Comparison of ENCODE assay signal across 29 cellular contexts in the genomic region with DNA sequence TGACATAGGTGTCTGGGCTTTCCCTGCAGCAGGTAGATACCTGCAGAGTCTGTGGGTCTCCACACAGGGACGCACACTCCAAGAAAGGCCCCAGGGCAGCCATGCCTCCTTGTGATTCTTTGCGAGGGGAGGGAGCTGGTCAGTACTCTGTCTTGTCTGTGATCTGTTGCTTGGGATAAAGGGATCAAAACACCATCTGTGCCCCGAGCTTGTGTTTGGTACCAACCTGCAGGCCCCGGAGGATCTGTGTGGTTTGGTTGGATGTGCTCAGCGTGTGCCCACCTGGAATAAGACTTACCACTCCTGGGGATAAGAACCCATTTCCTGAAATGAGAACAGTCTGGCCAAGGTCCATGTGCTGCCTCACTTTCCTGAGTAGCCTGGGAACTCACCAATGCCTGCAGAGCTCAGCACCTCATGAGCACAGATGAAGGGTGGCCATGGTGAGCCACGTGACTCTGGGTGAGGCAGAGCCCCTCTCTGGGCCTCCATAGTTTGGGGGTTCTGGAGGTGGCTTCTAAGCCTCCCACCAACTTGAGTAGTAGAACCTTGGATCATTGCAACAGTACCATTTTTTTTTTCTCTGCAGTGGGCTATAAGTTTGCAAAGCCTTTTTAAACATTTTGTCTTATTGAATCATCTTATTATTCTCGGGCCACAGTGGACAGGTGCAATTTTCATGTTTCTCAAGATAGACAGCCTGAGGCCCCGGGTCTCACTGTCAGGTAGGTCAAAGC.
"Had no signal": no experiment of that assay in that cellular context is flagged by ENCODE, and none has a peak within 500 bp of the region (broad histone marks: within the 10 kb centered on the region; RNA-seq: fewer than 3 reads in every experiment).

No MANE protein-coding gene starts in this region.

- H3K36me3 ChIP-seq: heart left ventricle, lower lobe of right lung, ovary, right atrium auricular region, right lobe of liver, suprapubic skin, thoracic aorta, tibial artery, upper lobe of right lung had no signal

- DNase-seq: heart left ventricle; kidney glomerular epithelial cell; left cardiac atrium; lower lobe of right lung; mammary epithelial cell; mesenchymal stem cell; naive B cell; stimulated activated CD4-positive, alpha-beta T cell treated with anti-CD3 and anti-CD28 coated beads, Interleukin-1b, Interleukin-23, amount 100 ng/mL, for 48 hours; stimulated activated CD4-positive, alpha-beta T cell treated with anti-CD3 and anti-CD28 coated beads, Interleukin-2, amount 100 ng/mL, for 48 hours; stimulated activated CD4-positive, alpha-beta T cell treated with anti-CD3 and anti-CD28 coated beads, Interleukin-4, amount 100 ng/mL, for 4 hours; stimulated activated CD8-positive, alpha-beta memory T cell treated with anti-CD3 and anti-CD28 coated beads, Interleukin-4, amount 100 ng/mL, for 48 hours; stimulated activated naive CD4-positive, alpha-beta T cell treated with Interleukin-2 at 50 U/mL for 16 hours; trophoblast cell; upper lobe of right lung had no signal

- H3K27me3 ChIP-seq: heart left ventricle, ovary, right atrium auricular region, right lobe of liver, tibial artery, upper lobe of right lung had no signal

- H3K27ac Mint-ChIP-seq: mesothelial cell of epicardium; nephron; progenitor cell of endocrine pancreas; stimulated activated memory B cell treated with anti-CD40 and anti-IgM and Interleukin-4, amounts not matched to agents 10 μg/mL and 1 μg/mL and 100 μg/mL, for 72 hours had no signal

- ATAC-seq: heart left ventricle; left cardiac atrium; left lobe of liver; lower lobe of right lung; right lobe of liver; stimulated activated memory B cell treated with anti-CD40 and anti-IgM and Interleukin-4, amounts not matched to agents 10 μg/mL and 1 μg/mL and 100 μg/mL, for 72 hours; upper lobe of right lung had no signal

- H3K4me3 ChIP-seq: heart left ventricle, lower lobe of right lung, ovary, right atrium auricular region, right lobe of liver, smooth muscle cell, suprapubic skin, thoracic aorta, tibial artery, upper lobe of right lung had no signal

- H3K4me3 Mint-ChIP-seq: mesothelial cell of epicardium; naive B cell; nephron; neural crest cell; stimulated activated memory B cell treated with anti-CD40 and anti-IgM and Interleukin-4, amounts not matched to agents 10 μg/mL and 1 μg/mL and 100 μg/mL, for 72 hours had no signal

- H3K36me3 Mint-ChIP-seq: mesothelial cell of epicardium; stimulated activated memory B cell treated with anti-CD40 and anti-IgM and Interleukin-4, amounts not matched to agents 10 μg/mL and 1 μg/mL and 100 μg/mL, for 72 hours had no signal

- H3K9me3 ChIP-seq: heart left ventricle, lower lobe of right lung, ovary, right atrium auricular region, right lobe of liver, suprapubic skin, thoracic aorta, tibial artery, upper lobe of right lung had no signal

- H3K27ac ChIP-seq: heart left ventricle, lower lobe of right lung, ovary, right atrium auricular region, right lobe of liver, suprapubic skin, thoracic aorta, tibial artery, upper lobe of right lung had no signal

- H3K4me2 ChIP-seq: smooth muscle cell had no signal

- H3K9me3 Mint-ChIP-seq: mesothelial cell of epicardium; nephron; stimulated activated memory B cell treated with anti-CD40 and anti-IgM and Interleukin-4, amounts not matched to agents 10 μg/mL and 1 μg/mL and 100 μg/mL, for 72 hours had no signal

- FAIRE-seq: keratinocyte, urothelium cell line had no signal
